1 cellular context compared by ENCODE assay signal in genomic region chr1:79808816-79809475, GRCh38.
TF ChIP-seq lines count a peak whose summit lies in the region.

No MANE protein-coding gene starts in this region.

TF ChIP-seq in K562, 482 proteins besides CTCF, POLR2A, EP300 and RAD21 (continued from another document):
- TF ChIP-seq MEF2A (IDR thresholded peaks at IDR 0.05; ENCODE audit: control insufficient read depth, low read depth, low read length) (no peak), ZNF707 (CRISPR knock-in tag; conservative IDR thresholded peaks at IDR 0.05) (no peak), ARID2 (IDR thresholded peaks at IDR 0.05) (no peak)
